ENCODE assay signal across 12 cellular contexts in the genomic region with DNA sequence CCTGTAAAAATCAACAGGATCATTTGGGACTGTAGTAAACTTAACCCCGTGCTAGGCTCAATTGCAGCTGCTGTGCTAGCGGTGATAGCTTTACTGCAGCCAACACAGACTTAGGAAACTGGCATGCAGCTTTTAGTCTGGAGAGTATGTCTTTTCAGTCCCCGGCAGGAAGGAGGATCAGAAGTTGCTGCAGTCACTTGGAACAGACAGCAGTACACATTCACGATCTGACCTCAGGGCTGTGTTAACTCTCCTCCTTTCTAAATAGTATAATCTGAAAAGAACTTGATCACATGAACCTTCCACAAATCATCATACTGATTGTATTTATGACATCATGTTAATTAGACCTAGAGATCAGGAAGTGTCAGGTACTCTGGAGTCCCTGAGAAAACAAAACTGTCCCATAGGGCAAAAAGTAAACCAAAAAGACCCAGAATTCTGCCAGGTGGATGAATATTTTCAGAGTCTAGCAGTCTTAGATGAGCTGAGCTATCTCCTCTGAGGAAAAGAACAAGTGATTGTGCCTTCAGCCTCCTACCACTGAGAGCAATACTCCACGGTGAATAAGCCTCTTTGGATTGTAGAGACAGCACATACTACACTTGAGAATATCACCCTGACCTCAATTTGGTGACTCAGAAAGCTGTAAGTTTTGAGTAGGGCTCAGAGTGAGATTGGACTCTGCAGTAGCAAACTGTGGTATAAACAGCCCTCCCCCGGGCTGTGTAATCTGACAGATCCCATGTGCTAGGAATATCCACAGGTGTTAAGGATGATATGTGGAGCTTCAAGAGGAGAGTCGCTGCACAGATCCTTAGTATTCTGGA.
DNase-seq lines count a peak whose midpoint lies in the region; ATAC-seq and TF ChIP-seq lines count a peak whose summit lies in the region.
"Had no signal": no experiment of that assay in that cellular context is flagged by ENCODE, and none has a peak within 500 bp of the region (broad histone marks: within the 10 kb centered on the region; RNA-seq: fewer than 3 reads in every experiment).

No MANE protein-coding gene starts in this region.

- no peaks in the 10 kb centered on the region for H3K79me2 ChIP-seq in MM.1S (ENCODE audit: low read length)

- H3K27me3 Mint-ChIP-seq in HFFc6 (ENCODE audit: insufficient read depth), result peaks cover 23% of the 10 kb centered on the region
- H3K27me3 Mint-ChIP-seq: central memory CD8-positive, alpha-beta T cell had no signal

- no peak for TF ChIP-seq CTCF in HFFc6 (IDR thresholded peaks at IDR 0.05)
- no peak for TF ChIP-seq CTCF in brain microvascular endothelial cell (IDR thresholded peaks at IDR 0.05; ENCODE audit: low read depth, low read length, missing control alignments)
- TF ChIP-seq CTCF in mucosa of descending colon (IDR thresholded peaks at IDR 0.05), result no peak
- no peak for TF ChIP-seq CTCF in MM.1S (IDR thresholded peaks at IDR 0.05; ENCODE audit: low read length)

- no peak overlapping the region; the same call in 1 of the 2 replicates for H3K27ac Mint-ChIP-seq in HFFc6

- no peaks in the 10 kb centered on the region for H3F3A ChIP-seq in MM.1S (ENCODE audit: insufficient read depth, low read length)

- no peaks in the 10 kb centered on the region for H3K9me3 Mint-ChIP-seq in HFFc6
- H3K9me3 Mint-ChIP-seq: central memory CD8-positive, alpha-beta T cell had no signal

- H3K9me2 ChIP-seq in MM.1S (replicated peaks; ENCODE audit: insufficient read depth, low read length), result no peaks in the 10 kb centered on the region

- DNase-seq in EH (ENCODE audit: low read depth) (peak; percentile 76), HFFc6 (peak; percentile 85), brain microvascular endothelial cell (peak; percentile 74), mucosa of descending colon (no peak), 8988T (no peak), MM.1S (no peak), erythroblast (lab: John Stamatoyannopoulos, UW) (no peak)
- DNase-seq: gastrocnemius medialis, GOT3, MV-4-11, NCI-H446 treated with DMSO at 0.1 percent for 48 hours had no signal

- peaks cover 2% of the 10 kb centered on the region for H3K27me3 ChIP-seq in brain microvascular endothelial cell (replicated peaks)
- H3K27me3 ChIP-seq in MM.1S (replicated peaks; ENCODE audit: insufficient read depth, low read length), result no peaks in the 10 kb centered on the region

- H3K4me3 Mint-ChIP-seq in HFFc6, result peak overlapping the region; percentile 10; the same call in 1 of the 2 replicates
- H3K4me3 Mint-ChIP-seq: central memory CD8-positive, alpha-beta T cell had no signal

- H3K4me3 ChIP-seq in brain microvascular endothelial cell (ENCODE audit: low read depth, low read length), result no peak overlapping the region
- no peak overlapping the region for H3K4me3 ChIP-seq in mucosa of descending colon
- H3K4me3 ChIP-seq in MM.1S (ENCODE audit: low read length), result no peak overlapping the region
- H3K4me3 ChIP-seq: gastrocnemius medialis had no signal

- no peaks in the 10 kb centered on the region for H3K9me3 ChIP-seq in mucosa of descending colon
- no peaks in the 10 kb centered on the region for H3K9me3 ChIP-seq in MM.1S (replicated peaks; ENCODE audit: insufficient read depth, low read length)
- H3K9me3 ChIP-seq: gastrocnemius medialis had no signal

- no peaks in the 10 kb centered on the region for H3K4me1 ChIP-seq in mucosa of descending colon (ENCODE audit: low read depth)
- no peaks in the 10 kb centered on the region for H3K4me1 ChIP-seq in MM.1S (ENCODE audit: low read length)
- H3K4me1 ChIP-seq: gastrocnemius medialis had no signal

- in situ Hi-C loops in brain microvascular endothelial cell (cut with HindIII; ENCODE audit: low pct_ligation_motif_present, low sequenced_read_pairs), result no loop called here

- H3K36me3 ChIP-seq in brain microvascular endothelial cell (replicated peaks), result no peaks in the 10 kb centered on the region
- no peaks in the 10 kb centered on the region for H3K36me3 ChIP-seq in mucosa of descending colon (ENCODE audit: low read depth)
- H3K36me3 ChIP-seq in MM.1S (replicated peaks; ENCODE audit: insufficient read depth, low read length), result no peaks in the 10 kb centered on the region
- H3K36me3 ChIP-seq: gastrocnemius medialis had no signal

- H3K36me3 Mint-ChIP-seq in HFFc6 (ENCODE audit: low read depth), result no peaks in the 10 kb centered on the region

- no peak overlapping the region for H3K9ac ChIP-seq in MM.1S (ENCODE audit: low read length)

- peak; percentile 84 for ATAC-seq in mucosa of descending colon
- ATAC-seq: gastrocnemius medialis had no signal

- no peak for TF ChIP-seq POLR2A in erythroblast (IDR thresholded peaks at IDR 0.05; ENCODE audit: low read length)

- no peaks in the 10 kb centered on the region for H4K20me1 ChIP-seq in MM.1S (ENCODE audit: insufficient read depth, low read length)

- intact Hi-C loops in mucosa of descending colon (cut with DNase I, micrococcal nuclease), result loop anchor here in 1 of 2 donors (10.0 kb wide), 1 partner anchor 423 kb away; no protein-coding TSS in a partner anchor

- H2AFZ ChIP-seq in MM.1S (ENCODE audit: low read length), result no peak overlapping the region

- no peak overlapping the region for H3K27ac ChIP-seq in brain microvascular endothelial cell
- H3K27ac ChIP-seq in MM.1S (ENCODE audit: low read length), result no peak overlapping the region
- H3K27ac ChIP-seq: gastrocnemius medialis had no signal

- no peak overlapping the region for H3K4me2 ChIP-seq in MM.1S (ENCODE audit: low read depth, low read length)

- H3K4me1 Mint-ChIP-seq in HFFc6 (ENCODE audit: low read depth), result peaks cover 19% of the 10 kb centered on the region
- H3K4me1 Mint-ChIP-seq: central memory CD8-positive, alpha-beta T cell had no signal

Comparison
In these comparisons a context has a peak if more than half of its experiments do, and no peak if none do; other contexts are left out.
1. DNase-seq: peak in EH (single experiment), HFFc6 (single experiment) and brain microvascular endothelial cell (single experiment); none in mucosa of descending colon (0 of 3), 8988T (single experiment), MM.1S (single experiment) and erythroblast (0 of 2).